11 cellular contexts compared by ENCODE assay signal in genomic region chr22:50118557-50119168, GRCh38. TPM values are rescaled to one million over a fixed set of nuclear protein-coding genes. Genes with fewer than 3 reads are reported as not detected.
DNase-seq lines count a peak whose midpoint lies in the region; ATAC-seq and TF ChIP-seq lines count a peak whose summit lies in the region.
"Had no signal": no experiment of that assay in that cellular context is flagged by ENCODE, and none has a peak within 500 bp of the region (broad histone marks: within the 10 kb centered on the region; RNA-seq: fewer than 3 reads in every experiment).

No MANE protein-coding gene starts in this region.

- TF ChIP-seq CTCF in kidney epithelial cell (IDR thresholded peaks at IDR 0.05; ENCODE audit: insufficient read depth, low read length, poor library complexity, severe bottlenecking) (no peak), coronary artery (IDR thresholded peaks at IDR 0.05) (no peak)

- peak; percentile 20 for DNase-seq in SIG-M5 treated with dmso at 0.1 percent for 504 hours (lab: John Stamatoyannopoulos, UW; ENCODE audit: unreplicated experiment)
- no peak for DNase-seq in SIG-M5 (lab: John Stamatoyannopoulos, UW)
- DNase-seq in amniotic epithelial cell (ENCODE audit: low read depth), result peak; percentile 100
- DNase-seq in kidney epithelial cell (ENCODE audit: low read depth), result peak; percentile 48
- DNase-seq in ureter (ENCODE audit: low spot score), result peak; percentile 42
- no peak for DNase-seq in coronary artery (ENCODE audit: low spot score)
- no peak for DNase-seq in cerebellum (ENCODE audit: low spot score)
- DNase-seq: activated effector memory CD4-positive, alpha-beta T cell treated with Interleukin-2 at 50 U/mL for 16 hours; gastrocnemius medialis had no signal

- peak overlapping the region in 1 of 2 donors; percentile 54 for H3K27ac ChIP-seq in coronary artery
- H3K27ac ChIP-seq: gastrocnemius medialis had no signal

- H3K4me3 ChIP-seq in kidney epithelial cell (ENCODE audit: low read depth, low read length) (no peak overlapping the region), coronary artery (no peak overlapping the region)
- H3K4me3 ChIP-seq: gastrocnemius medialis had no signal

- peaks cover 8% of the 10 kb centered on the region for H3K27me3 ChIP-seq in kidney epithelial cell (ENCODE audit: control insufficient read depth, insufficient read depth, low read length)

- no peaks in the 10 kb centered on the region for H3K36me3 ChIP-seq in kidney epithelial cell (ENCODE audit: control insufficient read depth, insufficient read depth, low read length)
- H3K36me3 ChIP-seq: gastrocnemius medialis had no signal

- no peak for ATAC-seq in HG02798 (IDR thresholded peaks at IDR 0.05; ENCODE audit: poor library complexity, unreplicated experiment)
- ATAC-seq: gastrocnemius medialis had no signal

RNA-seq across cellular contexts. Expression of gene MOV10L1, which starts 28.9 kb away (rescaled TPM):
- total RNA-seq in kidney epithelial cell, result 0.21 and 1.7 TPM in 2 replicates
- total RNA-seq in ureter, result 0.26 TPM
- total RNA-seq in cerebellum, result 2.7 TPM
- total RNA-seq: neural crest cell had no signal

RNA-seq across cellular contexts. Expression of gene MLC1, which starts 33.4 kb away (rescaled TPM):
- total RNA-seq in kidney epithelial cell (not detected in 2 replicates), ureter (0.34 TPM), cerebellum (33.1 TPM)

RNA-seq across cellular contexts. Expression of gene PANX2, which starts 51.9 kb away (rescaled TPM):
- 0.33 and 1.1 TPM in 2 replicates for total RNA-seq in kidney epithelial cell
- 1.9 TPM for total RNA-seq in ureter
- total RNA-seq in cerebellum, result 2.7 TPM

Comparison
In these comparisons a context has a peak if more than half of its experiments do, and no peak if none do; other contexts are left out.
1. DNase-seq: peak in SIG-M5 treated with dmso at 0.1 percent for 504 hours (single experiment), amniotic epithelial cell (single experiment), kidney epithelial cell (single experiment) and ureter (single experiment); none in SIG-M5 (single experiment), coronary artery (single experiment) and cerebellum (single experiment).
2. RNA of gene MLC1, which starts 33.4 kb away (total RNA-seq): 33.1 TPM in cerebellum (single experiment); 0.34 TPM in ureter (single experiment) and not detected in kidney epithelial cell; every median in the first group is over 10 times any median in the second.